12 cellular contexts compared by ENCODE assay signal in the genomic region with DNA sequence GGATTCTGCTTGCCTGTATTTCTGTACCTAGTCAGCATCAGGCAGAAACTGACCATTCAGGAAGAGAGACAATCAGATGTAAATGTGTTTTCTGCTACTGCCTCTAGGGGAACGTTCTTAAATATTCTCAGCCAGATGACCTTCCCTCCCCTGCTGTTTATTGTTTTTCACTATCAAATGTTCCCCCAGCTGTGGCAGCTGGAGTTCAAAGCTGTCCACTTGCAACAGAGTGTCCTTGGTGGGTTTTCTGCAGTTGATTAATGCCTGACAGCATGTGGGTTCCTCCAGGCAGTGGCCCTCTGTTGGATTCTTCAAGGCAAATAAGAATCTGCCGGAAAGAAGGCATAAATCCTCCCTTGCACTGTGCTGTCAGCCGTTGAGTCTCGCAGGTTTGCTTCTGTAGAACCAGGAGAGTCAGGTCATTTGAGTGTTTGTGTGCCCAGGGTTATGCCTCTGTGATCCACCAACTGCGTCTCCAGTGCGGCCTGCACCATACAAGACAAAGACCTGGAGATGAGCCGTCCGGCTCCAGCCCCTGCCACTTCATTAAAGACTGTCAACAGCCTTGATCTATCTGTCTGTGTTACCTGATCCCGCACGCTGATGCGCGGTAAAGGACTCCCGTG.
A peak's percentile ranks its signal among the peaks of the same experiment; 100 is the strongest.
DNase-seq lines count a peak whose midpoint lies in the region; ATAC-seq and TF ChIP-seq lines count a peak whose summit lies in the region.
"Had no signal": no experiment of that assay in that cellular context is flagged by ENCODE, and none has a peak within 500 bp of the region (broad histone marks: within the 10 kb centered on the region; RNA-seq: fewer than 3 reads in every experiment).

No MANE protein-coding gene starts in this region.

- H3K9me2 ChIP-seq in HCT116 (ENCODE audit: insufficient read depth) = no peaks in the 10 kb centered on the region

- H3K79me2 ChIP-seq in HCT116 (ENCODE audit: insufficient read depth, low read length) (no peaks in the 10 kb centered on the region), mammary epithelial cell (ENCODE audit: insufficient read depth, low read length) (no peaks in the 10 kb centered on the region)

- H3K4me3 ChIP-seq in HCT116 (replicated peaks in 1 of 2; ENCODE audit: low read depth in 1 of 2, low read length in 2 of 2) (no peak overlapping the region), stomach (no peak overlapping the region), mammary epithelial cell (replicated peaks in 1 of 3; ENCODE audit: insufficient read depth in 1 of 3, low read depth in 2 of 3, low read length in 3 of 3) (no peak overlapping the region)
- H3K4me3 ChIP-seq: tibial nerve had no signal

- BruUV-seq in HCT116 (replicated peaks; lab: Mats Ljungman, UMichigan) = no TSS peak
- no TSS peak for BruUV-seq in mammary epithelial cell (replicated peaks; lab: Mats Ljungman, UMichigan)

- 85 to 89% (median 87%) methylated on average over 13 of the region's 13 CpGs for WGBS in stomach, 5 donors
- 84% methylated on average over 11 of the region's 13 CpGs for WGBS in mammary epithelial cell (ENCODE audit: low coverage, missing lambda C conversion rate)

- H2AFZ ChIP-seq in HCT116 (ENCODE audit: low read depth, low read length, poor library complexity, severe bottlenecking) = no peak overlapping the region
- no peak overlapping the region for H2AFZ ChIP-seq in mammary epithelial cell (ENCODE audit: low read depth, low read length)

- no peaks in the 10 kb centered on the region for H4K20me1 ChIP-seq in HCT116 (ENCODE audit: insufficient read depth)
- H4K20me1 ChIP-seq in mammary epithelial cell (ENCODE audit: insufficient read depth, low read length) = no peaks in the 10 kb centered on the region

- in situ Hi-C loops in mammary epithelial cell (cut with MboI; ENCODE audit: low sequenced_read_pairs in 2 of 2) = no loop called here

- dilution Hi-C loops in mammary epithelial cell (cut with HindIII; ENCODE audit: low sequenced_read_pairs) = no loop called here

- H3K4me1 ChIP-seq in HCT116 (ENCODE audit: control insufficient read depth in 1 of 2, insufficient read depth in 2 of 2, low read length in 2 of 2) (no peaks in the 10 kb centered on the region), stomach (peaks cover 0 to 1% (median 0%) of the 10 kb centered on the region in 4 donors), mammary epithelial cell (ENCODE audit: insufficient read depth, low read length) (no peaks in the 10 kb centered on the region)

- H3K36me3 ChIP-seq in HCT116 (ENCODE audit: control insufficient read depth in 1 of 2, insufficient read depth in 2 of 2, low read length in 2 of 2) = no peaks in the 10 kb centered on the region
- H3K36me3 ChIP-seq in stomach = no peaks in the 10 kb centered on the region
- H3K36me3 ChIP-seq in mammary epithelial cell (ENCODE audit: insufficient read depth, low read length) = no peaks in the 10 kb centered on the region
- H3K36me3 ChIP-seq: tibial nerve had no signal

- DNase-seq in DMS 273 (lab: John Stamatoyannopoulos, UW; ENCODE audit: unreplicated experiment) (peak; percentile 82), HCT116 (ENCODE audit: low read depth, low spot score) (no peak), SHP77 treated with DMSO at 0.1 percent for 48 hours (lab: John Stamatoyannopoulos, UW) (peak; percentile 86), left kidney (ENCODE audit: low read depth, low spot score) (peak; percentile 95), stomach (no peak), mammary epithelial cell (no peak)
- DNase-seq: CD8-positive, alpha-beta memory T cell; HFFc6; stimulated activated CD4-positive, alpha-beta T cell treated with anti-CD3 and anti-CD28 coated beads, Interleukin-2, amount 100 ng/mL, for 48 hours had no signal

- RAD21 ChIA-PET in HCT116 (lab: Charles Lee; ENCODE audit: low non-redundant PET in 1 of 2, low total read pairs in 2 of 2, uncharacterized antibody in 2 of 2, unreplicated experiment in 2 of 2) = no interaction called here

- intact Hi-C loops in HCT116 (cut with micrococcal nuclease) = no loop called here
- intact Hi-C loops in stomach (cut with DNase I; ENCODE audit: low total_unique reads) = no loop called here
- intact Hi-C loops in mammary epithelial cell (cut with micrococcal nuclease) = no loop called here

- no peak overlapping the region for H3K9ac ChIP-seq in HCT116 (ENCODE audit: low read length)
- no peak overlapping the region for H3K9ac ChIP-seq in mammary epithelial cell (ENCODE audit: insufficient read depth, low read length)

- no peak overlapping the region for H3K27ac ChIP-seq in HCT116 (ENCODE audit: low read depth, low read length)
- no peak overlapping the region for H3K27ac ChIP-seq in stomach
- H3K27ac ChIP-seq in mammary epithelial cell (ENCODE audit: insufficient read depth, low read depth, low read length) = no peak overlapping the region
- H3K27ac ChIP-seq: tibial nerve had no signal

- TF ChIP-seq RAD21 in HCT116 (IDR thresholded peaks at IDR 0.05; ENCODE audit: low read depth) = no peak

- TF ChIP-seq CTCF in HCT116 (IDR thresholded peaks at IDR 0.05 in 2 of 3, conservative IDR thresholded peaks at IDR 0.05 in 1 of 3; ENCODE audit: borderline replicate concordance in 1 of 3, insufficient read depth in 1 of 3, low read depth in 2 of 3, low read length in 2 of 3) (peak in 1 of 3 experiments; percentile 38; a peak in 2 of 6 replicates), stomach (IDR thresholded peaks at IDR 0.05) (no peak), mammary epithelial cell (conservative IDR thresholded peaks at IDR 0.05 in 1 of 2, IDR thresholded peaks at IDR 0.05 in 1 of 2; ENCODE audit: extremely low read depth in 1 of 2, insufficient read depth in 1 of 2, low read depth in 1 of 2, low read length in 2 of 2) (no peak)

- CTCF ChIA-PET in HCT116 (lab: Charles Lee) = no interaction called here
- CTCF ChIA-PET in mammary epithelial cell (lab: Charles Lee; ENCODE audit: low non-redundant PET) = no interaction called here

- H3K9me3 ChIP-seq in HCT116 (ENCODE audit: control insufficient read depth in 1 of 2, insufficient read depth in 1 of 2, low read depth in 1 of 2, low read length in 2 of 2) (no peaks in the 10 kb centered on the region), stomach (no peaks in the 10 kb centered on the region), mammary epithelial cell (replicated peaks; ENCODE audit: insufficient read depth, low read length) (no peaks in the 10 kb centered on the region)
- H3K9me3 ChIP-seq: tibial nerve had no signal

- no peak for TF ChIP-seq EP300 in stomach (IDR thresholded peaks at IDR 0.05)

- H3K4me2 ChIP-seq in HCT116 (ENCODE audit: low read length) = no peak overlapping the region
- H3K4me2 ChIP-seq in mammary epithelial cell (ENCODE audit: insufficient read depth, low read depth, low read length) = no peak overlapping the region

- POLR2A ChIA-PET in HCT116 (lab: Charles Lee) = no interaction called here

- peaks cover 28% of the 10 kb centered on the region for H3K27me3 ChIP-seq in HCT116 (ENCODE audit: insufficient read depth, low read length)
- peaks cover 0 to 17% (median 0%) of the 10 kb centered on the region in 3 donors for H3K27me3 ChIP-seq in stomach
- peaks cover 2% of the 10 kb centered on the region for H3K27me3 ChIP-seq in mammary epithelial cell (ENCODE audit: insufficient read depth, low read length)
- H3K27me3 ChIP-seq: tibial nerve had no signal

- TF ChIP-seq POLR2A in HCT116 (IDR thresholded peaks at IDR 0.05; ENCODE audit: borderline replicate concordance, extremely low read depth, insufficient read depth, insufficient read length) (no peak), stomach (IDR thresholded peaks at IDR 0.05) (no peak)

- peak; percentile 69 for ATAC-seq in HCT116
- ATAC-seq in GM21381 (IDR thresholded peaks at IDR 0.05; ENCODE audit: unreplicated experiment) = no peak
- no peak for ATAC-seq in HG02588 (IDR thresholded peaks at IDR 0.05; ENCODE audit: unreplicated experiment)

TF ChIP-seq in HCT116, 20 proteins besides CTCF, POLR2A, EP300 and RAD21:
- TF ChIP-seq, protein P1, sequence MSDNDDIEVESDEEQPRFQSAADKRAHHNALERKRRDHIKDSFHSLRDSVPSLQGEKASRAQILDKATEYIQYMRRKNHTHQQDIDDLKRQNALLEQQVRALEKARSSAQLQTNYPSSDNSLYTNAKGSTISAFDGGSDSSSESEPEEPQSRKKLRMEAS (IDR thresholded peaks at IDR 0.05) = no peak

Comparison
In these comparisons a context has a peak if more than half of its experiments do, and no peak if none do; other contexts are left out.
1. DNase-seq: peak in DMS 273 (single experiment), SHP77 treated with DMSO at 0.1 percent for 48 hours (single experiment) and left kidney (single experiment); none in HCT116 (single experiment), stomach (single experiment) and mammary epithelial cell (single experiment).